Comparison of ENCODE assay signal across 12 cellular contexts in the genomic region with DNA sequence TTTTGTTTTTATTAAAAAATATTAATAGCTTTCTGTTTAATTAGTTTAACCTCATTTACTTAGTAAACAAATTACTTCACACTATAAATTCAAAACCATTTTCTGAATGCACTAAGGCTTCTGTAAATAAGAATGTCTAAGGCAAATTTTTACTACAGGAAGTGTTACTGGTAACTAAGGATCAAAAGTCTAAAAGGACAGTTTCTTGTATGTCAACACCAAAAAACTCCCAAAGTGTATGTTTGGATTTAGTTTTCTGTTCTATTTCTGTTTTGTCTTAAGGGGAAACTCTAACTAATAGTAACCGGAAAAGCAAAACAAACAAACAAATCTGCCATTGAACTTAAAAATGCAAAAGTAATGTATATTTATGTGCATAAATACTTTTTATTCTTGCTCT. TPM values are rescaled to one million over a fixed set of nuclear protein-coding genes. Genes with fewer than 3 reads are reported as not detected.
"Had no signal": no experiment of that assay in that cellular context is flagged by ENCODE, and none has a peak within 500 bp of the region (broad histone marks: within the 10 kb centered on the region; RNA-seq: fewer than 3 reads in every experiment).

No MANE protein-coding gene starts in this region.

- H3K4me2 ChIP-seq: GM23338 had no signal

- H3K36me3 ChIP-seq: HAP-1 had no signal

- ATAC-seq: GM23338, HCT116 had no signal

- FAIRE-seq: H1, H54 had no signal

- H3K9ac ChIP-seq: GM23248 had no signal

- H3K9me3 ChIP-seq: HAP-1 had no signal

- H3K4me1 ChIP-seq: HAP-1 had no signal

- DNase-seq: GM23248, GOT3, H7, H9, HCEC 1CT, HFFc6 had no signal

- H3K27ac ChIP-seq: GM23248 had no signal

- H2AFZ ChIP-seq: GM23248, GM23338 had no signal

- H3K4me3 ChIP-seq: GM23248, GM23338, HAP-1 had no signal

RNA-seq across cellular contexts. Expression of a gene that starts 24.7 kb away (rescaled TPM):
- total RNA-seq: GM23248, GM23338, H1, H4, H7, H9, HFFc6 had no signal
- polyA plus RNA-seq: GM23248, GM23338, H1 had no signal

RNA-seq across cellular contexts. Expression of a gene that starts 31.2 kb away (rescaled TPM):
- total RNA-seq: GM23248, GM23338, H1, H4, H7, H9, HFFc6 had no signal
- polyA plus RNA-seq: GM23248, GM23338, H1 had no signal

RNA-seq across cellular contexts. Expression of a gene that starts 37.8 kb away (rescaled TPM):
- total RNA-seq: GM23248, GM23338, H1, H4, H7, H9, HFFc6 had no signal
- polyA plus RNA-seq: GM23248, GM23338, H1 had no signal

RNA-seq across cellular contexts. Expression of a gene that starts 44.4 kb away (rescaled TPM):
- total RNA-seq: GM23248, GM23338, H1, H4, H7, H9, HFFc6 had no signal
- polyA plus RNA-seq: GM23248, GM23338, H1 had no signal

RNA-seq across cellular contexts. Expression of a gene that starts 50.9 kb away (rescaled TPM):
- total RNA-seq: GM23248, GM23338, H1, H4, H7, H9, HFFc6 had no signal
- polyA plus RNA-seq: GM23248, GM23338, H1 had no signal
